Comparison of ENCODE assay signal across 10 cellular contexts in genomic region chr5:61626639-61627282, GRCh38.
DNase-seq lines count a peak whose midpoint lies in the region; ATAC-seq and TF ChIP-seq lines count a peak whose summit lies in the region.
"Had no signal": no experiment of that assay in that cellular context is flagged by ENCODE, and none has a peak within 500 bp of the region (broad histone marks: within the 10 kb centered on the region; RNA-seq: fewer than 3 reads in every experiment).

No MANE protein-coding gene starts in this region.

- peak overlapping the region; percentile 85 to 96 for H3K27ac ChIP-seq in lung (ENCODE audit: low read depth in 1 of 2, low read length in 1 of 2)
- H3K27ac ChIP-seq in transverse colon = peak overlapping the region; percentile 82 to 85 (median 83)
- H3K27ac ChIP-seq: neutrophil had no signal

- H3K4me3 Mint-ChIP-seq in activated T-cell treated with anti-CD3 and anti-CD28 coated beads, Interleukin-2, amount 50 U/mL, for 4 hours = peak overlapping the region; percentile 40
- peak overlapping the region; percentile 32 for H3K4me3 Mint-ChIP-seq in activated naive CD8-positive, alpha-beta T cell treated with anti-CD3 and anti-CD28 coated beads, Interleukin-2, amount 10 ng/mL, durations not matched to agents 7 days and 5 days
- no peak overlapping the region for H3K4me3 Mint-ChIP-seq in activated T-helper 2 cell treated with anti-CD3 and anti-CD28 coated beads, Interferon-gamma antibody, Interleukin-2, Interleukin-4, amounts not matched to agents 10 μg/mL and 5 μg/mL and 100 μg/mL, durations not matched to agents 14 hours and 24 hours and 36 hours (ENCODE audit: low read depth)

- no peaks in the 10 kb centered on the region for H3K36me3 Mint-ChIP-seq in activated T-cell treated with anti-CD3 and anti-CD28 coated beads, Interleukin-2, amount 50 U/mL, for 4 hours (ENCODE audit: insufficient read depth)
- H3K36me3 Mint-ChIP-seq in activated naive CD8-positive, alpha-beta T cell treated with anti-CD3 and anti-CD28 coated beads, Interleukin-2, amount 10 ng/mL, durations not matched to agents 7 days and 5 days = peaks cover 2% of the 10 kb centered on the region
- no peaks in the 10 kb centered on the region for H3K36me3 Mint-ChIP-seq in activated T-helper 2 cell treated with anti-CD3 and anti-CD28 coated beads, Interferon-gamma antibody, Interleukin-2, Interleukin-4, amounts not matched to agents 10 μg/mL and 5 μg/mL and 100 μg/mL, durations not matched to agents 14 hours and 24 hours and 36 hours (ENCODE audit: low read depth)

- H3K9me3 ChIP-seq in lung (ENCODE audit: control insufficient read depth in 2 of 2, insufficient read depth in 1 of 2, low read length in 1 of 2) = peaks cover 0 to 2% of the 10 kb centered on the region in 2 donors
- H3K9me3 ChIP-seq in transverse colon = no peaks in the 10 kb centered on the region
- H3K9me3 ChIP-seq: neutrophil had no signal

- no peaks in the 10 kb centered on the region for H3K9me3 Mint-ChIP-seq in activated T-cell treated with anti-CD3 and anti-CD28 coated beads, Interleukin-2, amount 50 U/mL, for 4 hours
- H3K9me3 Mint-ChIP-seq in activated naive CD8-positive, alpha-beta T cell treated with anti-CD3 and anti-CD28 coated beads, Interleukin-2, amount 10 ng/mL, durations not matched to agents 7 days and 5 days = peaks cover 2% of the 10 kb centered on the region
- H3K9me3 Mint-ChIP-seq in activated T-helper 2 cell treated with anti-CD3 and anti-CD28 coated beads, Interferon-gamma antibody, Interleukin-2, Interleukin-4, amounts not matched to agents 10 μg/mL and 5 μg/mL and 100 μg/mL, durations not matched to agents 14 hours and 24 hours and 36 hours = no peaks in the 10 kb centered on the region

- no peak for DNase-seq in activated T-cell treated with anti-CD3 and anti-CD28 coated beads, Interleukin-2, amount 50 U/mL, for 4 hours
- DNase-seq in activated T-cell treated with anti-CD3 and anti-CD28 coated beads for 4 hours (no peak), lung (ENCODE audit: low spot score) (no peak), transverse colon (no peak), NCI-H1092 (lab: John Stamatoyannopoulos, UW) (no peak), GM19238 (ENCODE audit: insufficient read length, low spot score) (no peak)
- DNase-seq in activated naive CD8-positive, alpha-beta T cell treated with anti-CD3 and anti-CD28 coated beads, Interleukin-2, amount 10 ng/mL, durations not matched to agents 7 days and 5 days = no peak
- no peak for DNase-seq in activated T-helper 2 cell treated with anti-CD3 and anti-CD28 coated beads, Interferon-gamma antibody, Interleukin-2, Interleukin-4, amounts not matched to agents 10 μg/mL and 5 μg/mL and 100 μg/mL, durations not matched to agents 14 hours and 24 hours and 36 hours (ENCODE audit: low spot score)
- DNase-seq: OCI-M1 had no signal

- TF ChIP-seq CTCF in lung (IDR thresholded peaks at IDR 0.05; ENCODE audit: control extremely low read depth, extremely low read depth) (no peak), transverse colon (IDR thresholded peaks at IDR 0.05) (no peak)

- peaks cover 6% of the 10 kb centered on the region for H3K4me1 Mint-ChIP-seq in activated T-cell treated with anti-CD3 and anti-CD28 coated beads, Interleukin-2, amount 50 U/mL, for 4 hours (ENCODE audit: low read depth)
- peaks cover 1% of the 10 kb centered on the region for H3K4me1 Mint-ChIP-seq in activated naive CD8-positive, alpha-beta T cell treated with anti-CD3 and anti-CD28 coated beads, Interleukin-2, amount 10 ng/mL, durations not matched to agents 7 days and 5 days
- H3K4me1 Mint-ChIP-seq in activated T-helper 2 cell treated with anti-CD3 and anti-CD28 coated beads, Interferon-gamma antibody, Interleukin-2, Interleukin-4, amounts not matched to agents 10 μg/mL and 5 μg/mL and 100 μg/mL, durations not matched to agents 14 hours and 24 hours and 36 hours (ENCODE audit: low read depth) = peaks cover 2% of the 10 kb centered on the region

- intact Hi-C loops in transverse colon (cut with DNase I; ENCODE audit: low total_unique reads) = no loop called here
- intact Hi-C loops in activated T-helper 2 cell treated with anti-CD3 and anti-CD28 coated beads, Interferon-gamma antibody, Interleukin-2, Interleukin-4, amounts not matched to agents 10 μg/mL and 5 μg/mL and 100 μg/mL, durations not matched to agents 14 hours and 24 hours and 36 hours (cut with micrococcal nuclease) = loop anchor here (5.0 kb wide), 1 partner anchor 219 kb away; no protein-coding TSS in a partner anchor

- H3K27me3 ChIP-seq in lung (ENCODE audit: control insufficient read depth, insufficient read depth) = no peaks in the 10 kb centered on the region
- H3K27me3 ChIP-seq in transverse colon = no peaks in the 10 kb centered on the region

- H3K27me3 Mint-ChIP-seq in activated T-cell treated with anti-CD3 and anti-CD28 coated beads, Interleukin-2, amount 50 U/mL, for 4 hours (ENCODE audit: low read depth) = peaks cover 46% of the 10 kb centered on the region
- peaks cover 54% of the 10 kb centered on the region for H3K27me3 Mint-ChIP-seq in activated naive CD8-positive, alpha-beta T cell treated with anti-CD3 and anti-CD28 coated beads, Interleukin-2, amount 10 ng/mL, durations not matched to agents 7 days and 5 days
- H3K27me3 Mint-ChIP-seq in activated T-helper 2 cell treated with anti-CD3 and anti-CD28 coated beads, Interferon-gamma antibody, Interleukin-2, Interleukin-4, amounts not matched to agents 10 μg/mL and 5 μg/mL and 100 μg/mL, durations not matched to agents 14 hours and 24 hours and 36 hours (ENCODE audit: low read depth) = peaks cover 49% of the 10 kb centered on the region

- H3K36me3 ChIP-seq in lung (ENCODE audit: control insufficient read depth in 2 of 2, insufficient read depth in 2 of 2, low read length in 2 of 2) = no peaks in the 10 kb centered on the region
- no peaks in the 10 kb centered on the region for H3K36me3 ChIP-seq in transverse colon
- H3K36me3 ChIP-seq: neutrophil had no signal

- no peak for TF ChIP-seq EP300 in transverse colon (IDR thresholded peaks at IDR 0.05; ENCODE audit: low read depth)

- H3K27ac Mint-ChIP-seq in activated naive CD8-positive, alpha-beta T cell treated with anti-CD3 and anti-CD28 coated beads, Interleukin-2, amount 10 ng/mL, durations not matched to agents 7 days and 5 days = no peak overlapping the region
- no peak overlapping the region for H3K27ac Mint-ChIP-seq in activated T-helper 2 cell treated with anti-CD3 and anti-CD28 coated beads, Interferon-gamma antibody, Interleukin-2, Interleukin-4, amounts not matched to agents 10 μg/mL and 5 μg/mL and 100 μg/mL, durations not matched to agents 14 hours and 24 hours and 36 hours

- H3K4me3 ChIP-seq in lung (no peak overlapping the region), transverse colon (peak overlapping the region; percentile 51 to 68 (median 64))

- ATAC-seq in activated T-cell treated with anti-CD3 and anti-CD28 coated beads, Interleukin-2, amount 50 U/mL, for 4 hours = no peak
- no peak for ATAC-seq in activated naive CD8-positive, alpha-beta T cell treated with anti-CD3 and anti-CD28 coated beads, Interleukin-2, amount 10 ng/mL, durations not matched to agents 7 days and 5 days (ENCODE audit: low read depth)
- ATAC-seq in lung (ENCODE audit: insufficient read depth, low FRiP score) = no peak

- 30 to 47% methylated on average over 10 of the region's 10 CpGs for WGBS in lung, 2 donors
- WGBS in transverse colon (ENCODE audit: low coverage in 1 of 2), 2 donors = 50 to 59% methylated on average over 1 to 10 of the region's 10 CpGs

- no peak for TF ChIP-seq POLR2A in transverse colon (IDR thresholded peaks at IDR 0.05)

- in situ Hi-C loops in transverse colon (cut with MboI; ENCODE audit: low pct_ligation_motif_present in 1 of 4, low pct_unique_long_range_greater_than_20kb in 1 of 4, low sequenced_read_pairs in 3 of 4) = loop anchor here in 2 of 4 donors (25.0 kb wide), 2 partner anchors 289 to 564 kb away; partner anchors contain the start of gene ZSWIM6 (in 1 of the 2)

- H3K4me1 ChIP-seq in lung (ENCODE audit: control insufficient read depth in 2 of 2, insufficient read depth in 2 of 2, low read length in 2 of 2) (peaks cover 3 to 10% of the 10 kb centered on the region in 2 donors), transverse colon (peaks cover 0 to 27% (median 11%) of the 10 kb centered on the region in 4 donors)

- POLR2A ChIA-PET in activated naive CD8-positive, alpha-beta T cell treated with anti-CD3 and anti-CD28 coated beads, Interleukin-2, amount 10 ng/mL, durations not matched to agents 7 days and 5 days (lab: Charles Lee) = no interaction called here
